11 cellular contexts compared by ENCODE assay signal in the genomic region with DNA sequence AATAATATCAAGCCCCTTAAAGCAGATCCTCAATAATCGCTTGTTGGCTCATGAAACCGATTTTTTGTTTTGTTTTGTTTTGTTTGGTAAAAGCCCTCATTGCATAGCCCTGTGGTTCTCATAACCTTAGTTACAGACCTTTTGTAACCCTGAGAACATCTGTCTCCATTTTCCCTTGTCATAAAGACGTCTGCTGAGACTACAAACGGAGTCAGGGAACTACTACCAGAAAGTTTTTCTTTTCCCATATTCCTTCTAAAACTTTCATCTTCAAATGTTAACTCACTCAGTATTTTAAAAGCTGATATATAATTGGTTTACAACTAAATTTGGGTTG. TPM values are rescaled to one million over a fixed set of nuclear protein-coding genes. Genes with fewer than 3 reads are reported as not detected.
DNase-seq lines count a peak whose midpoint lies in the region; ATAC-seq, FAIRE-seq and TF ChIP-seq lines count a peak whose summit lies in the region.
"Had no signal": no experiment of that assay in that cellular context is flagged by ENCODE, and none has a peak within 500 bp of the region (broad histone marks: within the 10 kb centered on the region; RNA-seq: fewer than 3 reads in every experiment).

No MANE protein-coding gene starts in this region.

- H3K9me3 Mint-ChIP-seq in activated B cell treated with CpG ODN at 0.5 μM for 24 hours, result no peaks in the 10 kb centered on the region

- H3K36me3 Mint-ChIP-seq in activated B cell treated with CpG ODN at 0.5 μM for 24 hours (ENCODE audit: low read depth), result no peaks in the 10 kb centered on the region

- DNase-seq in right atrium auricular region (ENCODE audit: low spot score) (no peak), heart right ventricle (no peak), activated B cell treated with CpG ODN at 0.5 μM for 24 hours (no peak), keratinocyte (ENCODE audit: low read depth, low spot score) (no peak), GM20000 (ENCODE audit: low spot score) (no peak), lower leg skin (ENCODE audit: low spot score in 2 of 2) (no peak), NOMO-1 treated with DMSO at 0.1 percent for 48 hours (lab: John Stamatoyannopoulos, UW; ENCODE audit: unreplicated experiment) (no peak), NCI-H2107 (lab: John Stamatoyannopoulos, UW) (no peak)
- DNase-seq: activated effector memory CD4-positive, alpha-beta T cell treated with Interleukin-2 at 50 U/mL for 16 hours; NCI-H1092 treated with DMSO at 0.1 percent for 48 hours had no signal

- H3K4me3 Mint-ChIP-seq in activated B cell treated with CpG ODN at 0.5 μM for 24 hours, result peak overlapping the region; percentile 81

- peak overlapping the region; percentile 73 to 78 for H3K27ac ChIP-seq in right atrium auricular region
- peak overlapping the region in 4 of 10 donors; percentile 1 to 99 (median 63) for H3K27ac ChIP-seq in heart right ventricle
- H3K27ac ChIP-seq in keratinocyte (ENCODE audit: control insufficient read depth, insufficient read depth, low read length), result no peak overlapping the region
- H3K27ac ChIP-seq: SJSA1 had no signal

- TF ChIP-seq POLR2A in lower leg skin (IDR thresholded peaks at IDR 0.05), result no peak

- H2AFZ ChIP-seq in keratinocyte (ENCODE audit: control insufficient read depth, low read length), result no peak overlapping the region

- no peaks in the 10 kb centered on the region for H3K36me3 ChIP-seq in right atrium auricular region
- no peaks in the 10 kb centered on the region for H3K36me3 ChIP-seq in heart right ventricle
- no peaks in the 10 kb centered on the region for H3K36me3 ChIP-seq in keratinocyte (ENCODE audit: control insufficient read depth in 2 of 2, extremely low read depth in 1 of 2, insufficient read depth in 2 of 2, low read length in 2 of 2)

- no peak for FAIRE-seq in keratinocyte (lab: Jason Lieb, UNC)

- H3K79me2 ChIP-seq in keratinocyte (ENCODE audit: control insufficient read depth, insufficient read depth, low read length), result peaks cover 31% of the 10 kb centered on the region

- no peak for ATAC-seq in heart right ventricle
- no peak for ATAC-seq in activated B cell treated with CpG ODN at 0.5 μM for 24 hours (ENCODE audit: low read depth)

- H3K27me3 ChIP-seq in right atrium auricular region (no peaks in the 10 kb centered on the region), heart right ventricle (no peaks in the 10 kb centered on the region), keratinocyte (ENCODE audit: control insufficient read depth, extremely low read depth, insufficient read depth, low read length) (no peaks in the 10 kb centered on the region)
- H3K27me3 ChIP-seq: SJSA1 had no signal

- H3K27ac Mint-ChIP-seq in activated B cell treated with CpG ODN at 0.5 μM for 24 hours, result peak overlapping the region; percentile 84

- no peak overlapping the region for H3K4me3 ChIP-seq in right atrium auricular region
- no peak overlapping the region for H3K4me3 ChIP-seq in heart right ventricle
- peak overlapping the region in 1 of 3 experiments; percentile 83 for H3K4me3 ChIP-seq in keratinocyte (ENCODE audit: control insufficient read depth in 2 of 3, extremely low read depth in 1 of 3, insufficient read depth in 2 of 3, low read depth in 1 of 3, low read length in 3 of 3)
- H3K4me3 ChIP-seq in lower leg skin (ENCODE audit: low read depth, poor library complexity, severe bottlenecking), result no peak overlapping the region

- peaks cover 27% of the 10 kb centered on the region for H3K4me1 Mint-ChIP-seq in activated B cell treated with CpG ODN at 0.5 μM for 24 hours

- H3K9me3 ChIP-seq in right atrium auricular region, result no peaks in the 10 kb centered on the region
- H3K9me3 ChIP-seq in heart right ventricle, result no peaks in the 10 kb centered on the region
- H3K9me3 ChIP-seq in keratinocyte (ENCODE audit: control insufficient read depth, low read depth, low read length), result no peaks in the 10 kb centered on the region

- dilution Hi-C loops in keratinocyte (cut with MboI; ENCODE audit: extremely low pct_ligation_motif_present, low sequenced_read_pairs), result no loop called here

- CTCF ChIA-PET in activated B cell treated with CpG ODN at 0.5 μM for 24 hours (lab: Charles Lee), result interaction anchor here (2.4 kb wide), 1 partner anchor 53 kb away, joined by 8 read pairs; no protein-coding TSS in a partner anchor

- H3K27me3 Mint-ChIP-seq in activated B cell treated with CpG ODN at 0.5 μM for 24 hours, result no peaks in the 10 kb centered on the region

- H3K9me1 ChIP-seq in keratinocyte (ENCODE audit: control insufficient read depth, extremely low read depth, insufficient read depth, low read length), result no peaks in the 10 kb centered on the region

- intact Hi-C loops in heart right ventricle (cut with DNase I), result loop anchor here in 7 of 10 donors (2.0 to 10.0 kb wide), 9 partner anchors 36 to 276 kb away; partner anchors contain the start of genes TRMO (in 3 of the 7), NANS (in 2 of the 7) and TBC1D2 (in 1 of the 7)
- intact Hi-C loops in activated B cell treated with CpG ODN at 0.5 μM for 24 hours (cut with micrococcal nuclease), result loop anchor here (5.0 kb wide), 2 partner anchors 569 to 1564 kb away; partner anchors contain the start of genes TDRD7 and ZNF367
- intact Hi-C loops in lower leg skin (cut with DNase I; ENCODE audit: low total_unique reads), result no loop called here

- peak overlapping the region; percentile 96 for H3K9ac ChIP-seq in keratinocyte (ENCODE audit: control insufficient read depth, extremely low read depth, insufficient read depth, low read length)

- H3K4me1 ChIP-seq in right atrium auricular region (peaks cover 0 to 46% of the 10 kb centered on the region in 2 donors), heart right ventricle (peaks cover 0 to 51% (median 35%) of the 10 kb centered on the region in 9 donors), keratinocyte (ENCODE audit: control insufficient read depth, extremely low read depth, insufficient read depth, low read length) (peaks cover 40% of the 10 kb centered on the region)

- H3K4me2 ChIP-seq in keratinocyte (ENCODE audit: control insufficient read depth, extremely low read depth, insufficient read depth, low read depth, low read length), result peak overlapping the region; percentile 96

- POLR2A ChIA-PET in activated B cell treated with CpG ODN at 0.5 μM for 24 hours (lab: Charles Lee), result interaction anchor here (1.0 to 4.7 kb wide), 10 partner anchors 8 to 349 kb away, joined by 3 to 94 read pairs (median 21); partner anchors contain the start of genes NANS, NCBP1, TBC1D2 and TRMO

- 75 to 81% methylated on average over 4 of the region's 4 CpGs for WGBS in heart right ventricle, 2 donors
- 51 to 55% methylated on average over 4 of the region's 4 CpGs for WGBS in lower leg skin, 2 donors

- H4K20me1 ChIP-seq in keratinocyte (ENCODE audit: control insufficient read depth, extremely low read depth, insufficient read depth, low read length), result peaks cover 8% of the 10 kb centered on the region

- TF ChIP-seq CTCF in right atrium auricular region (IDR thresholded peaks at IDR 0.05), result no peak
- no peak for TF ChIP-seq CTCF in heart right ventricle (IDR thresholded peaks at IDR 0.05)
- TF ChIP-seq CTCF in activated B cell treated with CpG ODN at 0.5 μM for 24 hours (IDR thresholded peaks at IDR 0.05), result no peak
- TF ChIP-seq CTCF in keratinocyte (optimal IDR thresholded peaks at IDR 0.05 in 1 of 3, IDR thresholded peaks at IDR 0.05 in 1 of 3, conservative IDR thresholded peaks at IDR 0.05 in 1 of 3; ENCODE audit: extremely low read depth in 1 of 3, insufficient read depth in 2 of 3, low read length in 3 of 3), result no peak
- no peak for TF ChIP-seq CTCF in GM20000 (IDR thresholded peaks at IDR 0.05; ENCODE audit: extremely low read depth, missing control alignments)
- no peak for TF ChIP-seq CTCF in lower leg skin (IDR thresholded peaks at IDR 0.05)

RNA-seq across cellular contexts. Expression of gene ANP32B, which starts 1.3 kb away (rescaled TPM):
- total RNA-seq in right atrium auricular region, result 10 to 100 TPM; 19.5 to 26.8 TPM
- 10 to 100 TPM; 48.2 to 68.2 (median 56.9) TPM for total RNA-seq in heart right ventricle
- polyA plus RNA-seq in heart right ventricle, result 10 to 100 TPM; 67.8 to 69.3 TPM
- total RNA-seq in activated B cell treated with CpG ODN at 0.5 μM for 24 hours, result 162 and 173 TPM in 2 replicates
- 17.2 to 51.0 TPM (median 45.0 TPM) in 3 replicates for polyA plus RNA-seq in keratinocyte
- 109 TPM for polyA plus RNA-seq in keratinocyte (2011; ENCODE audit: low read depth)
- 50.0 and 50.7 TPM in 2 replicates for polyA plus RNA-seq in keratinocyte (2011; cell fraction: cytosol; rRNA removed)
- 21.1 and 32.4 TPM in 2 replicates for polyA plus RNA-seq in keratinocyte (2011; cell fraction: nucleus; rRNA removed)
- polyA plus RNA-seq in keratinocyte (2012; ENCODE audit: low replicate concordance), result 131 and 134 TPM in 2 replicates
- polyA minus RNA-seq in keratinocyte, result 5.0 to 12.5 TPM (median 11.8 TPM) in 3 replicates
- polyA minus RNA-seq in keratinocyte (2011; cell fraction: cytosol; rRNA and poly(A)+ RNA removed), result 24.7 TPM
- 4.2 and 9.9 TPM in 2 replicates for polyA minus RNA-seq in keratinocyte (2011; cell fraction: nucleus; rRNA and poly(A)+ RNA removed)
- total RNA-seq in lower leg skin, result 10 to 100 TPM; 27.4 to 56.3 (median 39.0) TPM

RNA-seq across cellular contexts. Expression of gene HEMGN, which starts 43.8 kb away (rescaled TPM):
- under 1 TPM; 0.31 to 0.63 TPM for total RNA-seq in right atrium auricular region
- 1 to 10 TPM in 1 of 10 donors, under 1 TPM in 3, not detected in 6; 0.11 to 1.1 (median 0.19) TPM for total RNA-seq in heart right ventricle
- polyA plus RNA-seq in heart right ventricle, result not detected
- 0.11 TPM in 1 of 2 replicates, not detected in the other for total RNA-seq in activated B cell treated with CpG ODN at 0.5 μM for 24 hours
- 0.02 TPM in 1 of 3 replicates, not detected in the others for polyA plus RNA-seq in keratinocyte
- polyA plus RNA-seq in keratinocyte (2011; ENCODE audit: low read depth), result not detected
- not detected in 2 replicates for polyA plus RNA-seq in keratinocyte (2011; cell fraction: cytosol; rRNA removed)
- polyA plus RNA-seq in keratinocyte (2011; cell fraction: nucleus; rRNA removed), result not detected in 2 replicates
- polyA plus RNA-seq in keratinocyte (2012; ENCODE audit: low replicate concordance), result not detected in 2 replicates
- polyA minus RNA-seq in keratinocyte, result not detected in 3 replicates
- polyA minus RNA-seq in keratinocyte (2011; cell fraction: cytosol; rRNA and poly(A)+ RNA removed), result not detected
- not detected in 2 replicates for polyA minus RNA-seq in keratinocyte (2011; cell fraction: nucleus; rRNA and poly(A)+ RNA removed)
- under 1 TPM in 1 of 4 donors, not detected in 3; 0.08 TPM for total RNA-seq in lower leg skin
- total RNA-seq: SJSA1 had no signal

RNA-seq across cellular contexts. Expression of gene TRMO, which starts 59.5 kb away (rescaled TPM):
- total RNA-seq in right atrium auricular region, result 10 to 100 TPM; 13.9 to 14.5 TPM
- 10 to 100 TPM in 3 of 10 donors, 1 to 10 TPM in 7; 7.4 to 12.8 (median 8.2) TPM for total RNA-seq in heart right ventricle
- 1 to 10 TPM; 4.4 to 6.0 TPM for polyA plus RNA-seq in heart right ventricle
- 25.3 and 32.4 TPM in 2 replicates for total RNA-seq in activated B cell treated with CpG ODN at 0.5 μM for 24 hours
- polyA plus RNA-seq in keratinocyte, result 13.9 to 19.4 TPM (median 17.0 TPM) in 3 replicates
- 13.0 TPM for polyA plus RNA-seq in keratinocyte (2011; ENCODE audit: low read depth)
- polyA plus RNA-seq in keratinocyte (2011; cell fraction: cytosol; rRNA removed), result 10.3 and 22.5 TPM in 2 replicates
- polyA plus RNA-seq in keratinocyte (2011; cell fraction: nucleus; rRNA removed), result 21.1 and 22.6 TPM in 2 replicates
- polyA plus RNA-seq in keratinocyte (2012; ENCODE audit: low replicate concordance), result 9.4 and 11.3 TPM in 2 replicates
- polyA minus RNA-seq in keratinocyte, result 6.7 to 13.3 TPM (median 6.7 TPM) in 3 replicates
- polyA minus RNA-seq in keratinocyte (2011; cell fraction: cytosol; rRNA and poly(A)+ RNA removed), result 5.9 TPM
- 5.5 and 9.4 TPM in 2 replicates for polyA minus RNA-seq in keratinocyte (2011; cell fraction: nucleus; rRNA and poly(A)+ RNA removed)
- 10 to 100 TPM; 28.6 to 51.6 (median 38.7) TPM for total RNA-seq in lower leg skin
